In the genomic region with DNA sequence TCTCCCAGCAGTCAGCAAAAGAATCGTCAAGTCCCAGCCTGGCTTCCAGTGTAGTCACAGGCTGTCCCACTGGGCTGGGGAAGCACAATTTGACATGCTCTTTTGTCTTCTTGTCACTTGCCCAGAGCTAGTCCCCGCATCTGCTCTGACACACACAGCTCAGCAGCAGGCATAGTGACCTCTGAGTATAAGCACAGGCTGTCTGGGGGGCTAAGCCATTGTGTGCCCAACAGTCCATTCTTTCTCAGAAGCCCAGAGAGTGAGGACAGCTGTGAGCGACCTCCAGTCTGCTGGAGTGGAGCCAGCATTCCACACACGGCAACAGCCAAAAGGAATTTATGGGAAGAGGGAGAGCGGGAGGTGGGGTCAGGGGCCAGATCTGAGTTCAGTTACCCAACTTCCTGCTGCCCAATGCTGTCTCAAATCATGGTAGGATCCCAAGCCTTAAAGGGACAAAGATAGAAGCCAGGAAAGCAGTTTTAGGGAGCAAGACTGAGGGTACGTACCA, we compare ENCODE assay signal across 1 cellular context.
TF ChIP-seq lines count a peak whose summit lies in the region.

No MANE protein-coding gene starts in this region.

TF ChIP-seq in HepG2, 621 proteins besides CTCF, POLR2A, EP300 and RAD21 (continued from another document and continues in another):
- TF ChIP-seq, protein P1, sequence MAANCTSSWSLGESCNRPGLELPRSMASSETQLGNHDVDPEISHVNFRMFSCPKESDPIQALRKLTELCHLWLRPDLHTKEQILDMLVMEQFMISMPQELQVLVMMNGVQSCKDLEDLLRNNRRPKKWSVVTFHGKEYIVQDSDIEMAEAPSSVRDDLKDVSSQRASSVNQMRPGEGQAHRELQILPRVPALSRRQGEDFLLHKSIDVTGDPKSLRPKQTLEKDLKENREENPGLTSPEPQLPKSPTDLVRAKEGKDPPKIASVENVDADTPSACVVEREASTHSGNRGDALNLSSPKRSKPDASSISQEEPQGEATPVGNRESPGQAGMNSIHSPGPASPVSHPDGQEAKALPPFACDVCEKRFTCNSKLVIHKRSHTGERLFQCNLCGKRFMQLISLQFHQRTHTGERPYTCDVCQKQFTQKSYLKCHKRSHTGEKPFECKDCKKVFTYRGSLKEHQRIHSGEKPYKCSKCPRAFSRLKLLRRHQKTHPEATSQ (CRISPR knock-in tag; IDR thresholded peaks at IDR 0.05; ENCODE audit: borderline replicate concordance), result no peak
- peak; percentile 61; the same call in 1 of the 2 replicates for TF ChIP-seq SOX5 (CRISPR knock-in tag; IDR thresholded peaks at IDR 0.05; ENCODE audit: borderline replicate concordance)
- TF ChIP-seq TEAD2 (CRISPR knock-in tag; IDR thresholded peaks at IDR 0.05), result no peak
- TF ChIP-seq ZNF577 (CRISPR knock-in tag; IDR thresholded peaks at IDR 0.05; ENCODE audit: borderline replicate concordance, low read depth), result no peak
- TF ChIP-seq SCMH1 (CRISPR knock-in tag; IDR thresholded peaks at IDR 0.05; ENCODE audit: borderline replicate concordance), result no peak
- no peak for TF ChIP-seq ZNF12 (CRISPR knock-in tag; IDR thresholded peaks at IDR 0.05)
- no peak for TF ChIP-seq EED (CRISPR knock-in tag; IDR thresholded peaks at IDR 0.05)
- TF ChIP-seq, protein P2, sequence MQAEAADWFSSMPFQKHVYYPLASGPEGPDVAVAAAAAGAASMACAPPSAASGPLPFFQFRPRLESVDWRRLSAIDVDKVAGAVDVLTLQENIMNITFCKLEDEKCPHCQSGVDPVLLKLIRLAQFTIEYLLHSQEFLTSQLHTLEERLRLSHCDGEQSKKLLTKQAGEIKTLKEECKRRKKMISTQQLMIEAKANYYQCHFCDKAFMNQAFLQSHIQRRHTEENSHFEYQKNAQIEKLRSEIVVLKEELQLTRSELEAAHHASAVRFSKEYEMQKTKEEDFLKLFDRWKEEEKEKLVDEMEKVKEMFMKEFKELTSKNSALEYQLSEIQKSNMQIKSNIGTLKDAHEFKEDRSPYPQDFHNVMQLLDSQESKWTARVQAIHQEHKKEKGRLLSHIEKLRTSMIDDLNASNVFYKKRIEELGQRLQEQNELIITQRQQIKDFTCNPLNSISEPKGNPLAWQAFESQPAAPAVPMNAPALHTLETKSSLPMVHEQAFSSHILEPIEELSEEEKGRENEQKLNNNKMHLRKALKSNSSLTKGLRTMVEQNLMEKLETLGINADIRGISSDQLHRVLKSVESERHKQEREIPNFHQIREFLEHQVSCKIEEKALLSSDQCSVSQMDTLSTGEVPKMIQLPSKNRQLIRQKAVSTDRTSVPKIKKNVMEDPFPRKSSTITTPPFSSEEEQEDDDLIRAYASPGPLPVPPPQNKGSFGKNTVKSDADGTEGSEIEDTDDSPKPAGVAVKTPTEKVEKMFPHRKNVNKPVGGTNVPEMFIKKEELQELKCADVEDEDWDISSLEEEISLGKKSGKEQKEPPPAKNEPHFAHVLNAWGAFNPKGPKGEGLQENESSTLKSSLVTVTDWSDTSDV (CRISPR knock-in tag; IDR thresholded peaks at IDR 0.05), result no peak
- no peak for TF ChIP-seq HOXA9 (CRISPR knock-in tag; IDR thresholded peaks at IDR 0.05; ENCODE audit: borderline replicate concordance)
- TF ChIP-seq SRF (IDR thresholded peaks at IDR 0.05; ENCODE audit: low read depth, low read length), result 0 out of 2 replicates have a peak, but pooled peaks have one; percentile 55
- TF ChIP-seq GTF2F1 (IDR thresholded peaks at IDR 0.05; ENCODE audit: low read length), result no peak
- TF ChIP-seq WIZ (CRISPR knock-in tag; IDR thresholded peaks at IDR 0.05), result peak; percentile 20; the same call in 1 of the 2 replicates
- TF ChIP-seq, protein P3, sequence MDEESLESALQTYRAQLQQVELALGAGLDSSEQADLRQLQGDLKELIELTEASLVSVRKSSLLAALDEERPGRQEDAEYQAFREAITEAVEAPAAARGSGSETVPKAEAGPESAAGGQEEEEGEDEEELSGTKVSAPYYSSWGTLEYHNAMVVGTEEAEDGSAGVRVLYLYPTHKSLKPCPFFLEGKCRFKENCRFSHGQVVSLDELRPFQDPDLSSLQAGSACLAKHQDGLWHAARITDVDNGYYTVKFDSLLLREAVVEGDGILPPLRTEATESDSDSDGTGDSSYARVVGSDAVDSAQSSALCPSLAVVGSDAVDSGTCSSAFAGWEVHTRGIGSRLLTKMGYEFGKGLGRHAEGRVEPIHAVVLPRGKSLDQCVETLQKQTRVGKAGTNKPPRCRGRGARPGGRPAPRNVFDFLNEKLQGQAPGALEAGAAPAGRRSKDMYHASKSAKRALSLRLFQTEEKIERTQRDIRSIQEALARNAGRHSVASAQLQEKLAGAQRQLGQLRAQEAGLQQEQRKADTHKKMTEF (CRISPR knock-in tag; IDR thresholded peaks at IDR 0.05), result peak; percentile 67; the same call in 1 of the 2 replicates
- TF ChIP-seq ZBTB1 (CRISPR knock-in tag; IDR thresholded peaks at IDR 0.05; ENCODE audit: borderline replicate concordance), result no peak
- TF ChIP-seq TP53 (CRISPR knock-in tag; conservative IDR thresholded peaks at IDR 0.05), result no peak
- no peak for TF ChIP-seq KMT2A (CRISPR knock-in tag; IDR thresholded peaks at IDR 0.05)
- TF ChIP-seq ZIK1 (CRISPR knock-in tag; IDR thresholded peaks at IDR 0.05; ENCODE audit: borderline replicate concordance, low read depth), result no peak
- TF ChIP-seq, protein P4, sequence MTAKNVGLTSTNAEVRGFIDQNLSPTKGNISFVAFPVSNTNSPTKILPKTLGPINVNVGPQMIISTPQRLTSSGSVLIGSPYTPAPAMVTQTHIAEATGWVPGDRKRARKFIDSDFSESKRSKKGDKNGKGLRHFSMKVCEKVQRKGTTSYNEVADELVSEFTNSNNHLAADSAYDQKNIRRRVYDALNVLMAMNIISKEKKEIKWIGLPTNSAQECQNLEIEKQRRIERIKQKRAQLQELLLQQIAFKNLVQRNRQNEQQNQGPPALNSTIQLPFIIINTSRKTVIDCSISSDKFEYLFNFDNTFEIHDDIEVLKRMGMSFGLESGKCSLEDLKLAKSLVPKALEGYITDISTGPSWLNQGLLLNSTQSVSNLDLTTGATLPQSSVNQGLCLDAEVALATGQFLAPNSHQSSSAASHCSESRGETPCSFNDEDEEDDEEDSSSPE (CRISPR knock-in tag; IDR thresholded peaks at IDR 0.05), result 0 out of 2 replicates have a peak, but pooled peaks have one; percentile 27
- no peak for TF ChIP-seq ZNF225 (CRISPR knock-in tag; IDR thresholded peaks at IDR 0.05)
- TF ChIP-seq TEAD3 (CRISPR knock-in tag; optimal IDR thresholded peaks at IDR 0.05; ENCODE audit: borderline replicate concordance), result peak; percentile 95
- TF ChIP-seq, protein P5, sequence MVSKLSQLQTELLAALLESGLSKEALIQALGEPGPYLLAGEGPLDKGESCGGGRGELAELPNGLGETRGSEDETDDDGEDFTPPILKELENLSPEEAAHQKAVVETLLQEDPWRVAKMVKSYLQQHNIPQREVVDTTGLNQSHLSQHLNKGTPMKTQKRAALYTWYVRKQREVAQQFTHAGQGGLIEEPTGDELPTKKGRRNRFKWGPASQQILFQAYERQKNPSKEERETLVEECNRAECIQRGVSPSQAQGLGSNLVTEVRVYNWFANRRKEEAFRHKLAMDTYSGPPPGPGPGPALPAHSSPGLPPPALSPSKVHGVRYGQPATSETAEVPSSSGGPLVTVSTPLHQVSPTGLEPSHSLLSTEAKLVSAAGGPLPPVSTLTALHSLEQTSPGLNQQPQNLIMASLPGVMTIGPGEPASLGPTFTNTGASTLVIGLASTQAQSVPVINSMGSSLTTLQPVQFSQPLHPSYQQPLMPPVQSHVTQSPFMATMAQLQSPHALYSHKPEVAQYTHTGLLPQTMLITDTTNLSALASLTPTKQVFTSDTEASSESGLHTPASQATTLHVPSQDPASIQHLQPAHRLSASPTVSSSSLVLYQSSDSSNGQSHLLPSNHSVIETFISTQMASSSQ (IDR thresholded peaks at IDR 0.05; ENCODE audit: low read depth), result no peak
- TF ChIP-seq, protein P5 (CRISPR knock-in tag; IDR thresholded peaks at IDR 0.05; ENCODE audit: borderline replicate concordance), result no peak
- TF ChIP-seq, protein P6, sequence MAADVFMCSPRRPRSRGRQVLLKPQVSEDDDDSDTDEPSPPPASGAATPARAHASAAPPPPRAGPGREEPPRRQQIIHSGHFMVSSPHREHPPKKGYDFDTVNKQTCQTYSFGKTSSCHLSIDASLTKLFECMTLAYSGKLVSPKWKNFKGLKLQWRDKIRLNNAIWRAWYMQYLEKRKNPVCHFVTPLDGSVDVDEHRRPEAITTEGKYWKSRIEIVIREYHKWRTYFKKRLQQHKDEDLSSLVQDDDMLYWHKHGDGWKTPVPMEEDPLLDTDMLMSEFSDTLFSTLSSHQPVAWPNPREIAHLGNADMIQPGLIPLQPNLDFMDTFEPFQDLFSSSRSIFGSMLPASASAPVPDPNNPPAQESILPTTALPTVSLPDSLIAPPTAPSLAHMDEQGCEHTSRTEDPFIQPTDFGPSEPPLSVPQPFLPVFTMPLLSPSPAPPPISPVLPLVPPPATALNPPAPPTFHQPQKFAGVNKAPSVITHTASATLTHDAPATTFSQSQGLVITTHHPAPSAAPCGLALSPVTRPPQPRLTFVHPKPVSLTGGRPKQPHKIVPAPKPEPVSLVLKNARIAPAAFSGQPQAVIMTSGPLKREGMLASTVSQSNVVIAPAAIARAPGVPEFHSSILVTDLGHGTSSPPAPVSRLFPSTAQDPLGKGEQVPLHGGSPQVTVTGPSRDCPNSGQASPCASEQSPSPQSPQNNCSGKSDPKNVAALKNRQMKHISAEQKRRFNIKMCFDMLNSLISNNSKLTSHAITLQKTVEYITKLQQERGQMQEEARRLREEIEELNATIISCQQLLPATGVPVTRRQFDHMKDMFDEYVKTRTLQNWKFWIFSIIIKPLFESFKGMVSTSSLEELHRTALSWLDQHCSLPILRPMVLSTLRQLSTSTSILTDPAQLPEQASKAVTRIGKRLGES (CRISPR knock-in tag; IDR thresholded peaks at IDR 0.05; ENCODE audit: borderline replicate concordance), result no peak
- peak; percentile 81; the same call in 1 of the 2 replicates for TF ChIP-seq CEBPB (IDR thresholded peaks at IDR 0.05; ENCODE audit: borderline replicate concordance, low read depth, low read length)
- TF ChIP-seq, protein P7, sequence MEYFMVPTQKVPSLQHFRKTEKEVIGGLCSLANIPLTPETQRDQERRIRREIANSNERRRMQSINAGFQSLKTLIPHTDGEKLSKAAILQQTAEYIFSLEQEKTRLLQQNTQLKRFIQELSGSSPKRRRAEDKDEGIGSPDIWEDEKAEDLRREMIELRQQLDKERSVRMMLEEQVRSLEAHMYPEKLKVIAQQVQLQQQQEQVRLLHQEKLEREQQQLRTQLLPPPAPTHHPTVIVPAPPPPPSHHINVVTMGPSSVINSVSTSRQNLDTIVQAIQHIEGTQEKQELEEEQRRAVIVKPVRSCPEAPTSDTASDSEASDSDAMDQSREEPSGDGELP (IDR thresholded peaks at IDR 0.05; ENCODE audit: borderline replicate concordance, low read depth), result peak; percentile 86; the same call in 1 of the 2 replicates
- TF ChIP-seq KMT2B (CRISPR knock-in tag; IDR thresholded peaks at IDR 0.05), result no peak
- TF ChIP-seq ZFP36L2 (CRISPR knock-in tag; IDR thresholded peaks at IDR 0.05), result no peak
- TF ChIP-seq ZSCAN21 (CRISPR knock-in tag; IDR thresholded peaks at IDR 0.05; ENCODE audit: borderline replicate concordance), result no peak
- TF ChIP-seq NCOA2 (CRISPR knock-in tag; IDR thresholded peaks at IDR 0.05), result peak; percentile 56
- TF ChIP-seq SAP130 (CRISPR knock-in tag; IDR thresholded peaks at IDR 0.05; ENCODE audit: low read depth), result peak; percentile 60; the same call in 1 of the 2 replicates
- TF ChIP-seq ZSCAN30 (CRISPR knock-in tag; IDR thresholded peaks at IDR 0.05), result no peak
- TF ChIP-seq, protein P8, sequence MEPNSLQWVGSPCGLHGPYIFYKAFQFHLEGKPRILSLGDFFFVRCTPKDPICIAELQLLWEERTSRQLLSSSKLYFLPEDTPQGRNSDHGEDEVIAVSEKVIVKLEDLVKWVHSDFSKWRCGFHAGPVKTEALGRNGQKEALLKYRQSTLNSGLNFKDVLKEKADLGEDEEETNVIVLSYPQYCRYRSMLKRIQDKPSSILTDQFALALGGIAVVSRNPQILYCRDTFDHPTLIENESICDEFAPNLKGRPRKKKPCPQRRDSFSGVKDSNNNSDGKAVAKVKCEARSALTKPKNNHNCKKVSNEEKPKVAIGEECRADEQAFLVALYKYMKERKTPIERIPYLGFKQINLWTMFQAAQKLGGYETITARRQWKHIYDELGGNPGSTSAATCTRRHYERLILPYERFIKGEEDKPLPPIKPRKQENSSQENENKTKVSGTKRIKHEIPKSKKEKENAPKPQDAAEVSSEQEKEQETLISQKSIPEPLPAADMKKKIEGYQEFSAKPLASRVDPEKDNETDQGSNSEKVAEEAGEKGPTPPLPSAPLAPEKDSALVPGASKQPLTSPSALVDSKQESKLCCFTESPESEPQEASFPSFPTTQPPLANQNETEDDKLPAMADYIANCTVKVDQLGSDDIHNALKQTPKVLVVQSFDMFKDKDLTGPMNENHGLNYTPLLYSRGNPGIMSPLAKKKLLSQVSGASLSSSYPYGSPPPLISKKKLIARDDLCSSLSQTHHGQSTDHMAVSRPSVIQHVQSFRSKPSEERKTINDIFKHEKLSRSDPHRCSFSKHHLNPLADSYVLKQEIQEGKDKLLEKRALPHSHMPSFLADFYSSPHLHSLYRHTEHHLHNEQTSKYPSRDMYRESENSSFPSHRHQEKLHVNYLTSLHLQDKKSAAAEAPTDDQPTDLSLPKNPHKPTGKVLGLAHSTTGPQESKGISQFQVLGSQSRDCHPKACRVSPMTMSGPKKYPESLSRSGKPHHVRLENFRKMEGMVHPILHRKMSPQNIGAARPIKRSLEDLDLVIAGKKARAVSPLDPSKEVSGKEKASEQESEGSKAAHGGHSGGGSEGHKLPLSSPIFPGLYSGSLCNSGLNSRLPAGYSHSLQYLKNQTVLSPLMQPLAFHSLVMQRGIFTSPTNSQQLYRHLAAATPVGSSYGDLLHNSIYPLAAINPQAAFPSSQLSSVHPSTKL (CRISPR knock-in tag; IDR thresholded peaks at IDR 0.05), result peak; percentile 73
- TF ChIP-seq MTF2 (CRISPR knock-in tag; IDR thresholded peaks at IDR 0.05; ENCODE audit: borderline replicate concordance), result no peak
- TF ChIP-seq HDAC1 (CRISPR knock-in tag; IDR thresholded peaks at IDR 0.05), result peak; percentile 28; the same call in 1 of the 2 replicates
- TF ChIP-seq CHD2 (IDR thresholded peaks at IDR 0.05; ENCODE audit: low read depth, low read length), result no peak
- TF ChIP-seq NR2F1 (CRISPR knock-in tag; IDR thresholded peaks at IDR 0.05), result peak; percentile 62 to 84; a peak in 3 of 4 replicates
- no peak for TF ChIP-seq ZNF44 (CRISPR knock-in tag; IDR thresholded peaks at IDR 0.05)
